8 cellular contexts compared by ENCODE assay signal in genomic region chr4:121726642-121727268, GRCh38. TPM values are rescaled to one million over a fixed set of nuclear protein-coding genes. Genes with fewer than 3 reads are reported as not detected.
DNase-seq lines count a peak whose midpoint lies in the region; ATAC-seq and TF ChIP-seq lines count a peak whose summit lies in the region.

No MANE protein-coding gene starts in this region.

- H3K36me3 ChIP-seq in body of pancreas (replicated peaks in 1 of 2; ENCODE audit: insufficient read depth in 1 of 2, low read depth in 2 of 2) (no peaks in the 10 kb centered on the region), kidney epithelial cell (ENCODE audit: control insufficient read depth, insufficient read depth, low read length) (no peaks in the 10 kb centered on the region), thoracic aorta (no peaks in the 10 kb centered on the region)

- no peaks in the 10 kb centered on the region for H3K27me3 ChIP-seq in body of pancreas
- no peaks in the 10 kb centered on the region for H3K27me3 ChIP-seq in kidney epithelial cell (ENCODE audit: control insufficient read depth, insufficient read depth, low read length)
- no peaks in the 10 kb centered on the region for H3K27me3 ChIP-seq in thoracic aorta (replicated peaks; ENCODE audit: insufficient read depth)

- 27% methylated on average over 3 of the region's 3 CpGs for WGBS in body of pancreas, 2 donors

- ATAC-seq in GM19043 (IDR thresholded peaks at IDR 0.05; ENCODE audit: low read depth, unreplicated experiment) (peak; percentile 97), HG03103 (IDR thresholded peaks at IDR 0.05; ENCODE audit: low read depth, unreplicated experiment) (peak; percentile 98), body of pancreas (peak; percentile 83), thoracic aorta (ENCODE audit: insufficient number of reproducible peaks, low FRiP score, low read depth) (peak; percentile 71)

- DNase-seq in NCI-H2029 (lab: John Stamatoyannopoulos, UW) (peak; percentile 4), NCI-H2029 treated with DMSO at 0.1 percent for 48 hours (lab: John Stamatoyannopoulos, UW) (no peak), NCI-H82 treated with DMSO at 0.1 percent for 48 hours (lab: John Stamatoyannopoulos, UW; ENCODE audit: unreplicated experiment) (peak; percentile 35), body of pancreas (no peak), kidney epithelial cell (ENCODE audit: low read depth) (peak; percentile 42), thoracic aorta (ENCODE audit: low spot score) (no peak)

- H3K4me1 ChIP-seq in body of pancreas (no peaks in the 10 kb centered on the region), thoracic aorta (ENCODE audit: control insufficient read depth in 1 of 2, low read depth in 2 of 2) (no peaks in the 10 kb centered on the region)

- TF ChIP-seq CTCF in body of pancreas (IDR thresholded peaks at IDR 0.05) (peak; percentile 43 to 81 (median 75)), kidney epithelial cell (IDR thresholded peaks at IDR 0.05; ENCODE audit: insufficient read depth, low read length, poor library complexity, severe bottlenecking) (peak; percentile 62), thoracic aorta (IDR thresholded peaks at IDR 0.05) (peak; percentile 68)

- intact Hi-C loops in body of pancreas (cut with DNase I), result no loop called here

- H3K4me3 ChIP-seq in body of pancreas (no peak overlapping the region), kidney epithelial cell (ENCODE audit: low read depth, low read length) (no peak overlapping the region), thoracic aorta (no peak overlapping the region)

- no peak for TF ChIP-seq POLR2A in body of pancreas (IDR thresholded peaks at IDR 0.05)

- no peaks in the 10 kb centered on the region for H3K9me3 ChIP-seq in body of pancreas
- H3K9me3 ChIP-seq in thoracic aorta, result no peaks in the 10 kb centered on the region

- H3K27ac ChIP-seq in body of pancreas (no peak overlapping the region), thoracic aorta (no peak overlapping the region)

RNA-seq across cellular contexts. Expression of gene ANXA5, which starts 30.0 kb away (rescaled TPM):
- total RNA-seq in body of pancreas (100 to 1,000 TPM; 126 to 180 TPM), kidney epithelial cell (334 and 356 TPM in 2 replicates), thoracic aorta (100 to 1,000 TPM; 401 to 458 TPM)

RNA-seq across cellular contexts. Expression of gene SMIM43, which starts 38.2 kb away (rescaled TPM):
- total RNA-seq in body of pancreas, result not detected
- not detected in 2 replicates for total RNA-seq in kidney epithelial cell
- not detected for total RNA-seq in thoracic aorta

Comparison
In these comparisons a context has a peak if more than half of its experiments do, and no peak if none do; other contexts are left out.
1. DNase-seq: peak in NCI-H2029 (single experiment), NCI-H82 treated with DMSO at 0.1 percent for 48 hours (single experiment) and kidney epithelial cell (single experiment); none in NCI-H2029 treated with DMSO at 0.1 percent for 48 hours (single experiment), body of pancreas (0 of 4) and thoracic aorta (single experiment).
2. Peak in every context shown above with its lines, with median percentiles within 50 percentile points of each other: ATAC-seq and CTCF ChIP-seq.